25 cellular contexts compared by ENCODE assay signal in genomic region chr2:239506101-239506808, GRCh38.
"Had no signal": no experiment of that assay in that cellular context is flagged by ENCODE, and none has a peak within 500 bp of the region (broad histone marks: within the 10 kb centered on the region; RNA-seq: fewer than 3 reads in every experiment).

No MANE protein-coding gene starts in this region.

- H3K27ac ChIP-seq: ascending aorta, brain microvascular endothelial cell, hepatocyte, right lobe of liver, testis, uterus had no signal

- DNase-seq: activated CD4-positive, alpha-beta T cell treated with anti-CD3 and anti-CD28 coated beads for 4 hours; activated CD4-positive, alpha-beta T cell treated with anti-CD3 and anti-CD28 coated beads, Interleukin-2, amount 50 U/mL, for 48 hours; activated CD4-positive, CD25-positive, alpha-beta regulatory T cell; activated naive CD4-positive, alpha-beta T cell treated with anti-CD3 and anti-CD28 coated beads, Interleukin-2, amount 50 U/mL, for 16 hours; activated T-cell treated with anti-CD3 and anti-CD28 coated beads, Interleukin-2, amount 50 U/mL, for 48 hours; brain microvascular endothelial cell; caudate nucleus; dermis blood vessel endothelial cell; effector CD8-positive, alpha-beta T cell; foreskin melanocyte; left cardiac atrium; nephron progenitor cell; small intestine; stimulated activated CD4-positive, alpha-beta T cell treated with anti-CD3 and anti-CD28 coated beads, Interleukin-15, amount 100 ng/mL, for 24 hours; stimulated activated CD8-positive, alpha-beta memory T cell treated with anti-CD3 and anti-CD28 coated beads, Interleukin-4, amount 100 ng/mL, for 48 hours; stimulated activated naive CD4-positive, alpha-beta T cell; T-helper 17 cell; testis; trophoblast cell; uterus had no signal

- H3K4me3 ChIP-seq: ascending aorta, hepatocyte, right lobe of liver, testis, uterus had no signal

- H3K4me2 ChIP-seq: hepatocyte had no signal

- H3K27me3 ChIP-seq: ascending aorta, brain microvascular endothelial cell, hepatocyte, right lobe of liver, testis, uterus had no signal

- H3K4me1 ChIP-seq: ascending aorta, right lobe of liver, testis, uterus had no signal

- H3K9me3 Mint-ChIP-seq: nephron progenitor cell had no signal

- H3K27me3 Mint-ChIP-seq: T-helper 17 cell had no signal

- H3K27ac Mint-ChIP-seq: memory B cell, nephron progenitor cell, T-helper 17 cell had no signal

- H3K36me3 Mint-ChIP-seq: memory B cell had no signal

- H3K36me3 ChIP-seq: ascending aorta, brain microvascular endothelial cell, right lobe of liver, uterus had no signal

- ATAC-seq: esophagus mucosa, left cardiac atrium, right lobe of liver, T-helper 17 cell had no signal

- H3K9me3 ChIP-seq: ascending aorta, right lobe of liver, testis, uterus had no signal

- H3K4me3 Mint-ChIP-seq: memory B cell, nephron progenitor cell, T-helper 17 cell had no signal

- H3K4me1 Mint-ChIP-seq: memory B cell had no signal
